In the genomic region with DNA sequence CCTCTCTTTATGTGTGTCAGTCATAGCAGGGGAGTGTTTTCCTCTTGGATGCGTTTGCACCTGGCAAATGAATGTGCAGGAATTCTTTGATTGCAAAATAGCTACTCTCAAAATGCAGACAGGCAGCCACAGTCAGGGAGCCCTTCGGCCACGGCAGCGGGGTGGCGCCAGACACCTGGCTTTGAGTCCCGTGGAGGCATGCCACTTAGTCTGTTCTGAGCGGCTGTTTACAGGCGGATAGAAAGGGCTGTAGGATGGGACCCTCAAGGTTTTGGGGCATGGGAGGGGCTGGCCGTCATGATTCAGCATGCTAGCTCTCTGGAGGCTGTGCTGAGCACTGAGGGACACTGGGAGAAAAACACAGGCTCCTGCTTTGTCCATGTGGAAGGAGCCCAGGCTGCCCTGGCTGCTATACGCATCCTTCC, we compare ENCODE assay signal across 8 cellular contexts.
A peak's percentile ranks its signal among the peaks of the same experiment; 100 is the strongest.
DNase-seq lines count a peak whose midpoint lies in the region; ATAC-seq, FAIRE-seq and TF ChIP-seq lines count a peak whose summit lies in the region.

No MANE protein-coding gene starts in this region.

- peaks cover 67% of the 10 kb centered on the region for H3K4me1 Mint-ChIP-seq in chondrocyte (ENCODE audit: low read depth)
- H3K4me1 Mint-ChIP-seq in natural killer cell treated with Interleukin-12 subunit alpha and Interleukin-12 subunit beta and Interleukin-15 and Interleukin-18, amount 100 ng/mL, for 72 hours (ENCODE audit: low read depth in 2 of 2): peaks cover 13 to 14% of the 10 kb centered on the region in 2 donors

- peak overlapping the region; percentile 72 for H3K27ac Mint-ChIP-seq in chondrocyte (ENCODE audit: unreplicated experiment)
- no peak overlapping the region for H3K27ac Mint-ChIP-seq in natural killer cell treated with Interleukin-12 subunit alpha and Interleukin-12 subunit beta and Interleukin-15 and Interleukin-18, amount 100 ng/mL, for 72 hours

- H3K4me3 Mint-ChIP-seq in chondrocyte (ENCODE audit: unreplicated experiment): no peak overlapping the region
- H3K4me3 Mint-ChIP-seq in natural killer cell treated with Interleukin-12 subunit alpha and Interleukin-12 subunit beta and Interleukin-15 and Interleukin-18, amount 100 ng/mL, for 72 hours: no peak overlapping the region

- no peaks in the 10 kb centered on the region for H3K36me3 Mint-ChIP-seq in chondrocyte (ENCODE audit: low read depth)
- no peaks in the 10 kb centered on the region for H3K36me3 Mint-ChIP-seq in natural killer cell treated with Interleukin-12 subunit alpha and Interleukin-12 subunit beta and Interleukin-15 and Interleukin-18, amount 100 ng/mL, for 72 hours

- DNase-seq in D721Med (ENCODE audit: insufficient read length, low spot score) (peak; percentile 50), SHP77 (lab: John Stamatoyannopoulos, UW) (peak; percentile 73 to 81), chondrocyte (ENCODE audit: low spot score) (no peak), left colon (peak; percentile 78 to 81)
- peak; percentile 11 for DNase-seq in stimulated activated CD8-positive, alpha-beta memory T cell treated with anti-CD3 and anti-CD28 coated beads, Interleukin-15, amount 100 ng/mL, for 1 hour (ENCODE audit: low read depth)
- no peak for DNase-seq in natural killer cell treated with Interleukin-12 subunit alpha and Interleukin-12 subunit beta and Interleukin-15 and Interleukin-18, amount 100 ng/mL, for 72 hours (ENCODE audit: low spot score)

- TF ChIP-seq CTCF in D721Med (IDR thresholded peaks at IDR 0.05; ENCODE audit: insufficient read depth, missing control alignments): peak; percentile 80
- peak; percentile 86 for TF ChIP-seq CTCF in chondrocyte (IDR thresholded peaks at IDR 0.05)

- intact Hi-C loops in left colon (cut with DNase I, micrococcal nuclease): no loop called here

- no peaks in the 10 kb centered on the region for H3K27me3 Mint-ChIP-seq in chondrocyte (ENCODE audit: low read depth)
- H3K27me3 Mint-ChIP-seq in natural killer cell treated with Interleukin-12 subunit alpha and Interleukin-12 subunit beta and Interleukin-15 and Interleukin-18, amount 100 ng/mL, for 72 hours: no peaks in the 10 kb centered on the region

- TF ChIP-seq EP300 in Ishikawa (IDR thresholded peaks at IDR 0.05; ENCODE audit: borderline replicate concordance): no peak

- ATAC-seq in left colon: peak; percentile 73
- no peak for ATAC-seq in natural killer cell treated with Interleukin-12 subunit alpha and Interleukin-12 subunit beta and Interleukin-15 and Interleukin-18, amount 100 ng/mL, for 72 hours
- ATAC-seq in HG02885 (IDR thresholded peaks at IDR 0.05; ENCODE audit: poor library complexity, unreplicated experiment): no peak

- TF ChIP-seq RAD21 in Ishikawa (IDR thresholded peaks at IDR 0.05; ENCODE audit: low read depth): peak; percentile 93

- FAIRE-seq in D721Med (lab: Jason Lieb, UNC): no peak

- no peaks in the 10 kb centered on the region for H3K9me3 Mint-ChIP-seq in chondrocyte (ENCODE audit: low read depth)
- H3K9me3 Mint-ChIP-seq in natural killer cell treated with Interleukin-12 subunit alpha and Interleukin-12 subunit beta and Interleukin-15 and Interleukin-18, amount 100 ng/mL, for 72 hours: no peaks in the 10 kb centered on the region

TF ChIP-seq in Ishikawa, 13 proteins besides CTCF, POLR2A, EP300 and RAD21:
- TF ChIP-seq FOXM1 (IDR thresholded peaks at IDR 0.05; ENCODE audit: borderline replicate concordance, low read depth) (no peak), TCF12 (IDR thresholded peaks at IDR 0.05; ENCODE audit: low read depth) (peak; percentile 66; the same call in 1 of the 2 replicates), TAF1 (IDR thresholded peaks at IDR 0.05; ENCODE audit: low read depth) (no peak), TEAD4 (IDR thresholded peaks at IDR 0.05) (peak; percentile 64; the same call in 1 of the 2 replicates), CEBPB (IDR thresholded peaks at IDR 0.05) (peak; percentile 97)
- TF ChIP-seq, protein P1, sequence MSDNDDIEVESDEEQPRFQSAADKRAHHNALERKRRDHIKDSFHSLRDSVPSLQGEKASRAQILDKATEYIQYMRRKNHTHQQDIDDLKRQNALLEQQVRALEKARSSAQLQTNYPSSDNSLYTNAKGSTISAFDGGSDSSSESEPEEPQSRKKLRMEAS (IDR thresholded peaks at IDR 0.05): 0 out of 2 replicates have a peak, but pooled peaks have one; percentile 6

Comparison
In these comparisons a context has a peak if more than half of its experiments do, and no peak if none do; other contexts are left out.
1. DNase-seq: peak in D721Med (single experiment), SHP77 (2 of 2), left colon (2 of 2) and stimulated activated CD8-positive, alpha-beta memory T cell treated with anti-CD3 and anti-CD28 coated beads, Interleukin-15, amount 100 ng/mL, for 1 hour (single experiment); none in chondrocyte (single experiment) and natural killer cell treated with Interleukin-12 subunit alpha and Interleukin-12 subunit beta and Interleukin-15 and Interleukin-18, amount 100 ng/mL, for 72 hours (single experiment).